Comparison of ENCODE assay signal across 12 cellular contexts in genomic region chr4:138599965-138600364, GRCh38.
"Had no signal": no experiment of that assay in that cellular context is flagged by ENCODE, and none has a peak within 500 bp of the region (broad histone marks: within the 10 kb centered on the region; RNA-seq: fewer than 3 reads in every experiment).

No MANE protein-coding gene starts in this region.

- DNase-seq: activated CD4-positive, alpha-beta memory T cell treated with anti-CD3 and anti-CD28 coated beads, Interleukin-2, amount 10 ng/mL, durations not matched to agents 7 days and 5 days; activated CD4-positive, alpha-beta T cell treated with anti-CD3 and anti-CD28 coated beads for 36 hours; activated effector memory CD4-positive, alpha-beta T cell treated with Interleukin-2 at 50 U/mL for 16 hours; activated naive CD4-positive, alpha-beta T cell treated with anti-CD3 and anti-CD28 coated beads, Interleukin-2, amount 50 U/mL, for 16 hours; activated T-cell treated with anti-CD3 and anti-CD28 coated beads, Interleukin-2, amount 50 U/mL, for 24 hours; effector memory CD8-positive, alpha-beta T cell; foreskin melanocyte; psoas muscle; right lobe of liver; stimulated activated naive CD8-positive, alpha-beta T cell treated with anti-CD3 and anti-CD28 coated beads, Interleukin-15, amount 100 ng/mL, for 72 hours; WERI-Rb-1 had no signal

- H3K27ac ChIP-seq: psoas muscle, right lobe of liver, WERI-Rb-1 had no signal

- H3K9me3 ChIP-seq: psoas muscle, right lobe of liver had no signal

- H3K36me3 ChIP-seq: right lobe of liver, WERI-Rb-1 had no signal

- H3K4me3 ChIP-seq: psoas muscle, right lobe of liver, smooth muscle cell had no signal

- ATAC-seq: activated CD4-positive, alpha-beta T cell treated with anti-CD3 and anti-CD28 coated beads for 36 hours; effector memory CD8-positive, alpha-beta T cell; psoas muscle; right lobe of liver; stimulated activated naive CD8-positive, alpha-beta T cell treated with anti-CD3 and anti-CD28 coated beads, Interleukin-15, amount 100 ng/mL, for 72 hours had no signal

- H3K4me2 ChIP-seq: smooth muscle cell had no signal

- H3K27me3 ChIP-seq: right lobe of liver had no signal
